6 cellular contexts compared by ENCODE assay signal in the genomic region with DNA sequence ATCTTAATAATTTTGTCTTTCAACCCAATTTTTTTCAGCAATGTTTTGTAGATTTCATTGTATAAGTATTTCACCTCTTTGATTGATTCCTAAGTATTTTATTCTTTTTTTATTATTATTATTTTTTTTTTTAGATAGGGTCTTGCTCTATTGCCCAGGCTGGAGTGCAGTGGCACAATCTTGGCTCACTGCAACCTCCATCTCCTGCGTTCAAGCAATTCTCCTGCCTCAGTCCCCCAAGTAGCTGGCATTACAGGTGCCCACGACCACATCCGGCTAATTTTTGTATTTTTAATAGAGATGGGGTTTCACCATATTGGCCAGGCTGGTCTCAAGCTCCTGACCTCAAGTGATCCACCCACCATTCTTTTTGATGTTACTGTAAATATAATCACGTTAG. TPM values are rescaled to one million over a fixed set of nuclear protein-coding genes. Genes with fewer than 3 reads are reported as not detected.
"Had no signal": no experiment of that assay in that cellular context is flagged by ENCODE, and none has a peak within 500 bp of the region (broad histone marks: within the 10 kb centered on the region; RNA-seq: fewer than 3 reads in every experiment).

No MANE protein-coding gene starts in this region.

RNA-seq across cellular contexts. Expression of gene SCML4, which starts 36.9 kb away (rescaled TPM):
- total RNA-seq: ascending aorta, astrocyte, bronchial epithelial cell, cardiac muscle cell, cardiac septum, chondrocyte had no signal
- polyA plus RNA-seq: cardiac muscle cell had no signal
